In the genomic region with DNA sequence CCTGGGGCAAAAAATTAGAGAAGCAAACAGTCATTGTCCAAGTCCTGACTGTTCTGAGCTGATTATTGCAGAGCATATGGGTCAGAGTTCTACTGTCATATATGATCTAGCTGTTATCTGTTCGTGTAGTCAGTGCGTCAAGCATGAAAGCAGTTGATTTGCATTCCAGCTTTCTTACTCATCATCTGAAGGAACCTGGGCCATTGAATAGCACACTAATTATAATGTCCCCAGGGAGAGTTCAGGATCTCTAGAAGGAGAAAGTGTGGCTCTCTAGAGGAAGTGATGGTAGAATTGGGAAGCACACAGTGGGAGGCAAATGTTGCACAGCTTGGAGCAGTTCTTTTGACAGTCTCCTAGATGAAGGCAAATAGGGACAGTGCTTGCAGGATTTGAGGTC, we compare ENCODE assay signal across 1 cellular context.
TF ChIP-seq lines count a peak whose summit lies in the region.

No MANE protein-coding gene starts in this region.

TF ChIP-seq in WTC11, 78 proteins besides CTCF, POLR2A, EP300 and RAD21 (continued from another document):
- TF ChIP-seq, protein P1, sequence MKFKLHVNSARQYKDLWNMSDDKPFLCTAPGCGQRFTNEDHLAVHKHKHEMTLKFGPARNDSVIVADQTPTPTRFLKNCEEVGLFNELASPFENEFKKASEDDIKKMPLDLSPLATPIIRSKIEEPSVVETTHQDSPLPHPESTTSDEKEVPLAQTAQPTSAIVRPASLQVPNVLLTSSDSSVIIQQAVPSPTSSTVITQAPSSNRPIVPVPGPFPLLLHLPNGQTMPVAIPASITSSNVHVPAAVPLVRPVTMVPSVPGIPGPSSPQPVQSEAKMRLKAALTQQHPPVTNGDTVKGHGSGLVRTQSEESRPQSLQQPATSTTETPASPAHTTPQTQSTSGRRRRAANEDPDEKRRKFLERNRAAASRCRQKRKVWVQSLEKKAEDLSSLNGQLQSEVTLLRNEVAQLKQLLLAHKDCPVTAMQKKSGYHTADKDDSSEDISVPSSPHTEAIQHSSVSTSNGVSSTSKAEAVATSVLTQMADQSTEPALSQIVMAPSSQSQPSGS (CRISPR knock-in tag; IDR thresholded peaks at IDR 0.05; ENCODE audit: borderline replicate concordance, low read depth) = no peak
- no peak for TF ChIP-seq ZNF121 (CRISPR knock-in tag; IDR thresholded peaks at IDR 0.05)
- TF ChIP-seq TEAD4 (CRISPR knock-in tag; IDR thresholded peaks at IDR 0.05) = no peak
TF ChIP-seq in WTC11: peak in this region for 0.
